ENCODE assay signal across 1 cellular context in the genomic region with DNA sequence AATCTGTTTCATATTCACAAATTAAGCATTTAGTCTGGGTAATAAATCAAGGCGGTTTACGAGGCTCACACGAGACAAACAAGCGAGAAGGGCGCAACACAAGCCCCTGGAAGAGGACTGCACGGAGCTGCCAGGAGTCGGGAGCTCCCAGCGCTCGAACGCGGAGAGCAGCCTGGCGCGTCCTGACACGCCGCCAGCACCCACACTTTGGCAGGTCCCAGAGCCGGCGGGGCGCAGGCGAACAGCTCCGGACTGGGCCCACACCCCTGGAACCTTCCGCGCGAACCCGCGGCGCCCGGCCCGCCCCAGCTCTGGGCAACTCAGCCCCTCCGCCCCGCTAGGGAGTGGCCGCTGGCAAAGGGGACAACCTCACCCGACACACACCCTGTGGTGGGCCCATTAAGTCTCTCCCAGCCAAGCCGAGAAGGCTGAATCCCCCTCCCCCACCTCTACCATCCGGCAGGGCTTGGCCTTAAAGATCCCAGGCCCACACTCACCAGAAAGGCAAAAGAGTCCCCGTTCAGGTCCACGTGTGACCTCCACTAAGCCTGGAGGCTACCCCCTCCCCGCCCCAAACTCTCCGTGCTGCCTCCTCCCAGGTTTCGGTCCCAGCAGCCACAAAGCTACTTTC.
TF ChIP-seq lines count a peak whose summit lies in the region.

No MANE protein-coding gene starts in this region.

TF ChIP-seq in IMR-90, 13 proteins besides CTCF, POLR2A, EP300 and RAD21:
- no peak for TF ChIP-seq BHLHE40 (IDR thresholded peaks at IDR 0.05; ENCODE audit: low read depth, low read length)
- TF ChIP-seq MAFK (IDR thresholded peaks at IDR 0.05; ENCODE audit: low read depth, low read length), result no peak
- TF ChIP-seq RFX5 (IDR thresholded peaks at IDR 0.05; ENCODE audit: low read depth, low read length), result no peak
- TF ChIP-seq, protein P1, sequence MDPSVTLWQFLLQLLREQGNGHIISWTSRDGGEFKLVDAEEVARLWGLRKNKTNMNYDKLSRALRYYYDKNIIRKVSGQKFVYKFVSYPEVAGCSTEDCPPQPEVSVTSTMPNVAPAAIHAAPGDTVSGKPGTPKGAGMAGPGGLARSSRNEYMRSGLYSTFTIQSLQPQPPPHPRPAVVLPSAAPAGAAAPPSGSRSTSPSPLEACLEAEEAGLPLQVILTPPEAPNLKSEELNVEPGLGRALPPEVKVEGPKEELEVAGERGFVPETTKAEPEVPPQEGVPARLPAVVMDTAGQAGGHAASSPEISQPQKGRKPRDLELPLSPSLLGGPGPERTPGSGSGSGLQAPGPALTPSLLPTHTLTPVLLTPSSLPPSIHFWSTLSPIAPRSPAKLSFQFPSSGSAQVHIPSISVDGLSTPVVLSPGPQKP (IDR thresholded peaks at IDR 0.05; ENCODE audit: borderline replicate concordance, low read depth, low read length), result no peak
- no peak for TF ChIP-seq NFE2L2 (IDR thresholded peaks at IDR 0.05; ENCODE audit: low read depth, low read length)
- no peak for TF ChIP-seq CEBPB (IDR thresholded peaks at IDR 0.05; ENCODE audit: low read depth, low read length)
- TF ChIP-seq, protein P2, sequence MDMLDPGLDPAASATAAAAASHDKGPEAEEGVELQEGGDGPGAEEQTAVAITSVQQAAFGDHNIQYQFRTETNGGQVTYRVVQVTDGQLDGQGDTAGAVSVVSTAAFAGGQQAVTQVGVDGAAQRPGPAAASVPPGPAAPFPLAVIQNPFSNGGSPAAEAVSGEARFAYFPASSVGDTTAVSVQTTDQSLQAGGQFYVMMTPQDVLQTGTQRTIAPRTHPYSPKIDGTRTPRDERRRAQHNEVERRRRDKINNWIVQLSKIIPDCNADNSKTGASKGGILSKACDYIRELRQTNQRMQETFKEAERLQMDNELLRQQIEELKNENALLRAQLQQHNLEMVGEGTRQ (IDR thresholded peaks at IDR 0.05; ENCODE audit: low read depth, low read length), result no peak
- TF ChIP-seq RCOR1 (IDR thresholded peaks at IDR 0.05; ENCODE audit: insufficient replicate concordance, low read length), result no peak
- no peak for TF ChIP-seq CHD1 (IDR thresholded peaks at IDR 0.05; ENCODE audit: low read depth, low read length)
TF ChIP-seq in IMR-90: peak in this region for 0.
